ENCODE assay signal across 22 cellular contexts in the genomic region with DNA sequence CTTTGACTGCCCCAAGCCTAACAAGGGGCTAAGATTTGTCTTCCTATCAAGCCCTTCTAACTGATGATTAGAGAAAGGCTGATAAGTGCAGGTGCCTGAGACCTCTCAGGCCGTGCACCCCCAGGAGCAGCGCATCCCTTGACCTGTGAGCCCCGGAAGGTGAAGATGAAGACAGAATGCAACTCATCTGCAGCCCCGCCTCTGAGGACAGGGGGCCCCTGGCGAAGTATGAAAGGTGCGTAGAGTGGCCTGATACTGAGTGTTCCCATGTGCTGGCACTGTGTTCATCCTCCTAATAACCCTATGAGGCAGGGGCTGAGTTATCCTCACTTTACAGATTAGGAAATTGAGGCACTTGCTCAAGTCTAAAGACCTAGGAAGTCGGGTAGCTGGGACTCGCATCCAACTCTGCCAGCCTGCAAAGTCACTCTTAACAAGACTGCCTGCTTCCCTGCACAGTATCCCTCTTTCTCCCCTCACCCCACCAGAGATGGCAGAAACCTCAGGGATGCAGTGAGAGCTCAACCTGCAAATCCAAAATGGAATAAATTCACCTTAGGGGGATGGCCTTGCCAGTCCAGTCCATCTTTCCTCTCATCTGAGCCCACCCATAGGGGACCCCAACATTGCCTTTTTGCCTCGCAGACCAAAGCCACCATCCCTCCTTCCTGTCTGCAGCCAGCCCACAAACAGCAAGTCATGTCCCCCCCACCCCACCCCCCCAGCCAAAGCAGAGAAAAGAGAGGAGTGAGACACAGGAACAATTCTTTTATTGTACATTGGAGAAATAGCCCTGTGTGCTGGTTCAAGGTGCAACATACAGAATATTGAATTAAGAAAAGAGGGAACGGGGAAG. TPM values are rescaled to one million over a fixed set of nuclear protein-coding genes. Genes with fewer than 3 reads are reported as not detected.
A peak's percentile ranks its signal among the peaks of the same experiment; 100 is the strongest.
DNase-seq lines count a peak whose midpoint lies in the region; ATAC-seq, FAIRE-seq and TF ChIP-seq lines count a peak whose summit lies in the region.
"Had no signal": no experiment of that assay in that cellular context is flagged by ENCODE, and none has a peak within 500 bp of the region (broad histone marks: within the 10 kb centered on the region; RNA-seq: fewer than 3 reads in every experiment).

No MANE protein-coding gene starts in this region.

- CTCF ChIA-PET in A549 (lab: Yijun Ruan, JAX), result interaction anchor here (1.1 to 4.7 kb wide), 4 partner anchors 12 to 269 kb away, joined by 3 to 28 read pairs (median 10); no protein-coding TSS in a partner anchor

- 37% methylated on average over 9 of the region's 10 CpGs for WGBS in A549 (ENCODE audit: missing lambda C conversion rate)

- H3F3A ChIP-seq in neural progenitor cell (ENCODE audit: low read depth), result peaks cover 42% of the 10 kb centered on the region

- peaks cover 15% of the 10 kb centered on the region for H3K9me3 Mint-ChIP-seq in glutamatergic neuron (ENCODE audit: unreplicated experiment)
- no peaks in the 10 kb centered on the region for H3K9me3 Mint-ChIP-seq in neural progenitor cell
- H3K9me3 Mint-ChIP-seq: activated naive CD4-positive, alpha-beta T cell treated with anti-CD3 and anti-CD28 coated beads for 36 hours; T-cell had no signal

- H3K4me3 ChIP-seq in A549 (peak overlapping the region; percentile 95; the same call in 1 of the 3 replicates), Peyer's patch (no peak overlapping the region), neural progenitor cell (no peak overlapping the region)
- H3K4me3 ChIP-seq: skin epidermis had no signal

- H3K27me3 Mint-ChIP-seq in glutamatergic neuron (ENCODE audit: unreplicated experiment) (peaks cover 19% of the 10 kb centered on the region), neural progenitor cell (ENCODE audit: insufficient read depth, low read depth) (peaks cover 18% of the 10 kb centered on the region)

- H3K9me3 ChIP-seq in A549 (no peaks in the 10 kb centered on the region), Peyer's patch (no peaks in the 10 kb centered on the region), neural progenitor cell (ENCODE audit: low read depth) (no peaks in the 10 kb centered on the region)

- H3K4me1 ChIP-seq in A549 (peaks cover 60% of the 10 kb centered on the region), Peyer's patch (peaks cover 0 to 68% (median 14%) of the 10 kb centered on the region in 4 donors), neural progenitor cell (peaks cover 29% of the 10 kb centered on the region)

- H3K79me2 ChIP-seq in neural progenitor cell (ENCODE audit: low read depth), result peaks cover 4% of the 10 kb centered on the region

- H3K4me1 Mint-ChIP-seq in glutamatergic neuron (ENCODE audit: low read depth, unreplicated experiment), result peaks cover 40% of the 10 kb centered on the region
- H3K4me1 Mint-ChIP-seq in neural progenitor cell, result peaks cover 46% of the 10 kb centered on the region

- FAIRE-seq in A549 (lab: Jason Lieb, UNC), result no peak
- FAIRE-seq: A204.1, colon, endothelial cell of umbilical vein, HTR-8/SVneo had no signal

- H3K9ac ChIP-seq in neural progenitor cell, result no peak overlapping the region
- H3K9ac ChIP-seq: parathyroid adenoma had no signal

- H2AFZ ChIP-seq in neural progenitor cell (replicated peaks), result no peak overlapping the region
- H2AFZ ChIP-seq: parathyroid adenoma had no signal

- no peak for TF ChIP-seq RAD21 in A549 (conservative IDR thresholded peaks at IDR 0.05 in 1 of 2, IDR thresholded peaks at IDR 0.05 in 1 of 2)

- no peak for TF ChIP-seq EP300 in A549 (IDR thresholded peaks at IDR 0.05)

- H3K4me2 ChIP-seq in A549, result peak overlapping the region; percentile 86
- H3K4me2 ChIP-seq in neural progenitor cell, result peak overlapping the region; percentile 55

- H3K27me3 ChIP-seq in Peyer's patch (peaks cover 0 to 2% of the 10 kb centered on the region in 2 donors), neural progenitor cell (peaks cover 88% of the 10 kb centered on the region)

- no peak for ATAC-seq in A549
- no peak for ATAC-seq in HG03095 (IDR thresholded peaks at IDR 0.05; ENCODE audit: unreplicated experiment)
- ATAC-seq: T-cell had no signal

- peak overlapping the region; percentile 64 for H3K27ac Mint-ChIP-seq in glutamatergic neuron (ENCODE audit: unreplicated experiment)
- no peak overlapping the region for H3K27ac Mint-ChIP-seq in neural progenitor cell
- H3K27ac Mint-ChIP-seq: activated naive CD4-positive, alpha-beta T cell treated with anti-CD3 and anti-CD28 coated beads for 36 hours; CD14-positive monocyte had no signal

- TF ChIP-seq CTCF in A549 (IDR thresholded peaks at IDR 0.05) (no peak), Peyer's patch (IDR thresholded peaks at IDR 0.05) (no peak), glutamatergic neuron (IDR thresholded peaks at IDR 0.05; ENCODE audit: partially characterized antibody, unreplicated experiment) (no peak), neural progenitor cell (IDR thresholded peaks at IDR 0.05) (no peak)

- H3K27ac ChIP-seq in A549 (peak overlapping the region; percentile 98 to 99), Peyer's patch (peak overlapping the region in 3 of 4 donors; percentile 75 to 95 (median 90)), neural progenitor cell (no peak overlapping the region)
- H3K27ac ChIP-seq: skin epidermis had no signal

- no peak for DNase-seq in A549 (ENCODE audit: low read depth in 1 of 2, low spot score in 1 of 2)
- no peak for DNase-seq in Peyer's patch
- no peak for DNase-seq in glutamatergic neuron
- no peak for DNase-seq in neural progenitor cell (ENCODE audit: low spot score)
- no peak for DNase-seq in SIG-M5 treated with dmso at 0.1 percent for 504 hours (lab: John Stamatoyannopoulos, UW; ENCODE audit: unreplicated experiment)
- DNase-seq in COLO829 (ENCODE audit: low spot score), result no peak
- DNase-seq in DMS 273 (lab: John Stamatoyannopoulos, UW; ENCODE audit: unreplicated experiment), result no peak
- DNase-seq: activated CD4-positive, alpha-beta T cell treated with anti-CD3 and anti-CD28 coated beads, Interleukin-2, amount 50 U/mL, for 48 hours; activated naive CD4-positive, alpha-beta T cell treated with anti-CD3 and anti-CD28 coated beads for 36 hours; activated T-cell treated with anti-CD3 and anti-CD28 coated beads, Interleukin-2, amount 50 U/mL, for 1 hour; DMS79; foreskin melanocyte; stimulated activated CD4-positive, alpha-beta T cell treated with anti-CD3 and anti-CD28 coated beads, Interleukin-4, amount 100 ng/mL, for 24 hours; T-cell had no signal

- H3K36me3 ChIP-seq in Peyer's patch, result no peaks in the 10 kb centered on the region
- H3K36me3 ChIP-seq in neural progenitor cell, result no peaks in the 10 kb centered on the region

- H3K36me3 Mint-ChIP-seq in glutamatergic neuron (ENCODE audit: unreplicated experiment) (no peaks in the 10 kb centered on the region), neural progenitor cell (peaks cover 3% of the 10 kb centered on the region)
- H3K36me3 Mint-ChIP-seq: T-cell had no signal

- H4K20me1 ChIP-seq in neural progenitor cell (ENCODE audit: low read depth), result peaks cover 24% of the 10 kb centered on the region

- TF ChIP-seq POLR2A in A549 (IDR thresholded peaks at IDR 0.05; ENCODE audit: low read length), result no peak
- peak in 1 of 2 donors; percentile 20 for TF ChIP-seq POLR2A in Peyer's patch (IDR thresholded peaks at IDR 0.05)

- POLR2A ChIA-PET in A549 (lab: Yijun Ruan, JAX), result no interaction called here

- H3K4me3 Mint-ChIP-seq in glutamatergic neuron (ENCODE audit: unreplicated experiment) (peak overlapping the region; percentile 81), neural progenitor cell (no peak overlapping the region)
- H3K4me3 Mint-ChIP-seq: activated naive CD4-positive, alpha-beta T cell treated with anti-CD3 and anti-CD28 coated beads for 36 hours had no signal

TF ChIP-seq in A549, 52 proteins besides CTCF, POLR2A, EP300 and RAD21:
- no peak for TF ChIP-seq CEBPB (IDR thresholded peaks at IDR 0.05)
- TF ChIP-seq RFX5 (IDR thresholded peaks at IDR 0.05), result no peak
- TF ChIP-seq HOXA7 (CRISPR knock-in tag; IDR thresholded peaks at IDR 0.05), result peak; percentile 53; the same call in 1 of the 2 replicates
- TF ChIP-seq, protein P1, sequence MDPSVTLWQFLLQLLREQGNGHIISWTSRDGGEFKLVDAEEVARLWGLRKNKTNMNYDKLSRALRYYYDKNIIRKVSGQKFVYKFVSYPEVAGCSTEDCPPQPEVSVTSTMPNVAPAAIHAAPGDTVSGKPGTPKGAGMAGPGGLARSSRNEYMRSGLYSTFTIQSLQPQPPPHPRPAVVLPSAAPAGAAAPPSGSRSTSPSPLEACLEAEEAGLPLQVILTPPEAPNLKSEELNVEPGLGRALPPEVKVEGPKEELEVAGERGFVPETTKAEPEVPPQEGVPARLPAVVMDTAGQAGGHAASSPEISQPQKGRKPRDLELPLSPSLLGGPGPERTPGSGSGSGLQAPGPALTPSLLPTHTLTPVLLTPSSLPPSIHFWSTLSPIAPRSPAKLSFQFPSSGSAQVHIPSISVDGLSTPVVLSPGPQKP (IDR thresholded peaks at IDR 0.05; ENCODE audit: low read depth, low read length), result no peak
- no peak for TF ChIP-seq RARB (CRISPR knock-in tag; IDR thresholded peaks at IDR 0.05)
- no peak for TF ChIP-seq NFE2L2 (conservative IDR thresholded peaks at IDR 0.05; ENCODE audit: low read length)
- no peak for TF ChIP-seq HOXB5 (CRISPR knock-in tag; IDR thresholded peaks at IDR 0.05)
- TF ChIP-seq PHF8 (IDR thresholded peaks at IDR 0.05; ENCODE audit: borderline replicate concordance, low read depth), result no peak
- TF ChIP-seq JUN (IDR thresholded peaks at IDR 0.05), result 0 out of 5 replicates have a peak, but pooled peaks of 1 of the 2 experiments have one; percentile 27
TF ChIP-seq in A549: peak in this region for 2.

RNA-seq across cellular contexts. Expression of a gene that starts 4.1 kb away (rescaled TPM):
- polyA plus RNA-seq in A549 (2011; rRNA removed), result 38.9 and 49.7 TPM in 2 replicates
- 17.8 and 19.6 TPM in 2 replicates for polyA plus RNA-seq in A549 (2012; cell fraction: cytosol; rRNA removed)
- polyA plus RNA-seq in A549 (2012; cell fraction: nucleus; rRNA removed), result 4.7 and 5.6 TPM in 2 replicates
- polyA plus RNA-seq in A549 (2017; fragmentation: RNase III; extraction: RNeasy Plus Mini Kit Qiagen cat#74134 plus additional on column Dnase treatment), result 35.8 to 56.4 TPM (median 55.1 TPM) in 3 replicates
- polyA minus RNA-seq in A549 (2011; rRNA and poly(A)+ RNA removed), result 11.5 and 12.5 TPM in 2 replicates
- 10 to 100 TPM; 18.2 to 89.7 (median 75.1) TPM for total RNA-seq in Peyer's patch
- total RNA-seq in glutamatergic neuron (ENCODE audit: unreplicated experiment), result 120 TPM
- 6.0 and 11.4 TPM in 2 replicates for total RNA-seq in neural progenitor cell (ENCODE audit: low replicate concordance)
- polyA plus RNA-seq: CD14-positive monocyte had no signal

RNA-seq across cellular contexts. Expression of a gene that starts 26.1 kb away (rescaled TPM):
- polyA plus RNA-seq in A549 (2011; rRNA removed), result 20.0 and 22.9 TPM in 2 replicates
- polyA plus RNA-seq in A549 (2012; cell fraction: cytosol; rRNA removed), result 18.5 and 22.8 TPM in 2 replicates
- polyA plus RNA-seq in A549 (2012; cell fraction: nucleus; rRNA removed), result 22.4 and 24.4 TPM in 2 replicates
- polyA plus RNA-seq in A549 (2017; fragmentation: RNase III; extraction: RNeasy Plus Mini Kit Qiagen cat#74134 plus additional on column Dnase treatment), result 21.4 to 24.5 TPM (median 24.1 TPM) in 3 replicates
- polyA minus RNA-seq in A549 (2011; rRNA and poly(A)+ RNA removed), result 23.7 and 25.6 TPM in 2 replicates
- 10 to 100 TPM in 3 of 4 donors, 1 to 10 TPM in 1; 5.8 to 42.9 (median 28.7) TPM for total RNA-seq in Peyer's patch
- 32.4 TPM for total RNA-seq in glutamatergic neuron (ENCODE audit: unreplicated experiment)
- 6.7 and 18.9 TPM in 2 replicates for total RNA-seq in neural progenitor cell (ENCODE audit: low replicate concordance)
